In the genomic region with DNA sequence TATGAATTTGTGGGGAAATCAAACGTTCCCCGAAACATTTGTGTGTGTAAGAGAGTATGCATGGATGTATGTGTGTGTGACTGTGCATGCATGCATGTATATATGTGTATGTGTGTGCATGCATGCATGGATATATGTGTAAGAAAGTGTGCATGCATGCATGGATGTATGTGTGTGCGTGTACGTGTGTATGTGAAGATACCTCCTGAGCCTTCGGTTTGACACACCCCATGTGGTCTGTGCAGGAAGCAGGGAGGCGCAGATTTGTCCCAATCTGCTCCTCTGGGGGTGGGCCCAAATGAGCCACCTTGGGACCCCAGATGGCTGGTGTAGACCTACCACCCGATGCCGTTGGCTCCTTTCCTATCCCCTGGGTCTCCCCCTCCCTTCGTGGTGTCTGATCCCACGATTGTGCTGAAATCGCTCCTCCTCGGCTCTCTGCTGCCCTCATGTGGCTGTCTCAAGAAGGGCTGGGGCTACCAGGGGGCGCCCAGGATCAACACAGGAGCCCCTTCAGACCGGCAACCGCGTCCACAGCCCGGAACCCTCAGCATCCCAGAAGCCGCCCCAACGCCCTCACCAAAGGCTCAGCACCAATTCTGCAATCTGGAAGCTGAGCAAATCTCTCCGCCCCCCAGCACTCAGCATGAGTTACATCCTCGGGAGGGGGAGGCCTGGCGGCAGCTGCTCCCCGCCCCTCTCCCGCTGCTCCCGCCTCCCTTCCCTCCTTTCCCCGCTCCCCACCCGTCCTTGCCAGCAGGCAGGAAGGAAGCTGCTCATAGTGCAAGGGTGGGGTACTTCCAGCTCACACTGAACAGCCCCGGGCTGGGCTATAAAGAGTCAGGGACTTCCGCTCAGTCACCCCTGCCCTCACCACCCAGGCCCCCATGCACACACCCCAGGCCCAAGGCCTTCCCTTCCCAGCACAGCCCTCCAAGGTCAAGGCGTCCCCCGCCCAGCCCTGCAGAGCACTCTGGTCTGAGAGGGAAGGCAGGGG, we compare ENCODE assay signal across 8 cellular contexts. TPM values are rescaled to one million over a fixed set of nuclear protein-coding genes. Genes with fewer than 3 reads are reported as not detected.
DNase-seq lines count a peak whose midpoint lies in the region; ATAC-seq, FAIRE-seq and TF ChIP-seq lines count a peak whose summit lies in the region.

No MANE protein-coding gene starts in this region.

- H3K4me3 ChIP-seq in WI38 (ENCODE audit: low read depth, low read length) (no peak overlapping the region), bronchial epithelial cell (ENCODE audit: low read depth, low read length) (no peak overlapping the region)

- ATAC-seq in HG02852 (IDR thresholded peaks at IDR 0.05; ENCODE audit: unreplicated experiment) (no peak), GM21528 (IDR thresholded peaks at IDR 0.05; ENCODE audit: low FRiP score, unreplicated experiment) (no peak)

- POLR2A ChIA-PET in GM10248 (lab: Yijun Ruan, JAX), result no interaction called here

- DNase-seq in GM10248 (ENCODE audit: extremely low spot score) (peak; percentile 78), NCI-H1694 (lab: John Stamatoyannopoulos, UW) (peak; percentile 95), bronchial epithelial cell (ENCODE audit: low read depth) (no peak), inferior parietal cortex (ENCODE audit: extremely low spot score) (peak; percentile 76)
- DNase-seq in stimulated activated CD4-positive, alpha-beta T cell treated with anti-CD3 and anti-CD28 coated beads, Interleukin-2, amount 100 ng/mL, for 4 hours (ENCODE audit: low read depth), result peak; percentile 50

- CTCF ChIA-PET in GM10248 (lab: Yijun Ruan, JAX), result interaction anchor here (0.6 to 2.7 kb wide), 14 partner anchors 9 to 703 kb away, joined by 3 to 11 read pairs (median 4); no protein-coding TSS in a partner anchor

- no peaks in the 10 kb centered on the region for H3K36me3 ChIP-seq in bronchial epithelial cell (ENCODE audit: control insufficient read depth, insufficient read depth, low read length)

- no peaks in the 10 kb centered on the region for H3K27me3 ChIP-seq in bronchial epithelial cell (ENCODE audit: control insufficient read depth, insufficient read depth, low read length)

- peak; percentile 73 for TF ChIP-seq CTCF in GM10248 (IDR thresholded peaks at IDR 0.05; ENCODE audit: control extremely low read depth, extremely low read depth, low read depth, missing control alignments)
- TF ChIP-seq CTCF in WI38 (IDR thresholded peaks at IDR 0.05; ENCODE audit: low read depth, low read length), result peak; percentile 87
- peak; percentile 65 for TF ChIP-seq CTCF in bronchial epithelial cell (IDR thresholded peaks at IDR 0.05; ENCODE audit: insufficient read depth, low read length, severe bottlenecking)

- FAIRE-seq in bronchial epithelial cell (lab: Jason Lieb, UNC), result no peak

RNA-seq across cellular contexts. Expression of a gene that starts 2.3 kb away (rescaled TPM):
- total RNA-seq in bronchial epithelial cell, result under 0.01 TPM in 2 replicates

RNA-seq across cellular contexts. Expression of a gene that starts 10.4 kb away (rescaled TPM):
- total RNA-seq in bronchial epithelial cell, result under 0.01 and 0.13 TPM in 2 replicates

RNA-seq across cellular contexts. Expression of a gene that starts 35.8 kb away (rescaled TPM):
- under 0.01 and 0.26 TPM in 2 replicates for total RNA-seq in bronchial epithelial cell

RNA-seq across cellular contexts. Expression of a gene that starts 39.7 kb away (rescaled TPM):
- 20.5 and 22.4 TPM in 2 replicates for total RNA-seq in bronchial epithelial cell

RNA-seq across cellular contexts. Expression of a gene that starts 59.8 kb away (rescaled TPM):
- under 0.01 and 0.26 TPM in 2 replicates for total RNA-seq in bronchial epithelial cell
